In genomic region chr11:73647459-73648100, GRCh38 we compare ENCODE assay signal across 8 cellular contexts. TPM values are rescaled to one million over a fixed set of nuclear protein-coding genes. Genes with fewer than 3 reads are reported as not detected.
DNase-seq lines count a peak whose midpoint lies in the region; ATAC-seq and TF ChIP-seq lines count a peak whose summit lies in the region.

No MANE protein-coding gene starts in this region.

- no peaks in the 10 kb centered on the region for H3K9me2 ChIP-seq in MM.1S (replicated peaks; ENCODE audit: insufficient read depth, low read length)

- TF ChIP-seq CTCF in MM.1S (IDR thresholded peaks at IDR 0.05; ENCODE audit: low read length) (no peak), ovary (IDR thresholded peaks at IDR 0.05) (no peak)

- peak overlapping the region; percentile 83 for H2AFZ ChIP-seq in MM.1S (ENCODE audit: low read length)

- H3K4me3 Mint-ChIP-seq in CD8-positive, alpha-beta memory T cell: peak overlapping the region; percentile 49 to 96 (median 89)

- TF ChIP-seq EP300 in ovary (IDR thresholded peaks at IDR 0.05): no peak

- 14 to 20% (median 15%) methylated on average over 23 of the region's 23 CpGs for WGBS in ovary, 3 donors

- no peak for TF ChIP-seq POLR2A in ovary (IDR thresholded peaks at IDR 0.05)

- peaks cover 0 to 18% (median 0%) of the 10 kb centered on the region in 3 donors for H3K36me3 Mint-ChIP-seq in CD8-positive, alpha-beta memory T cell

- H3K4me1 ChIP-seq in CD8-positive, alpha-beta memory T cell (ENCODE audit: insufficient read depth, low read length): peaks cover 15% of the 10 kb centered on the region
- H3K4me1 ChIP-seq in MM.1S (ENCODE audit: low read length) (0 out of 2 replicates have a peak, but pooled peaks cover 4% of the 10 kb centered on the region), ovary (ENCODE audit: insufficient read depth) (peaks cover 2% of the 10 kb centered on the region)

- no peaks in the 10 kb centered on the region for H3K27me3 ChIP-seq in CD8-positive, alpha-beta memory T cell (ENCODE audit: insufficient read depth, low read length, poor library complexity, severe bottlenecking)
- 0 out of 2 replicates have a peak, but pooled peaks cover 5% of the 10 kb centered on the region for H3K27me3 ChIP-seq in MM.1S (replicated peaks; ENCODE audit: insufficient read depth, low read length)
- no peaks in the 10 kb centered on the region for H3K27me3 ChIP-seq in ovary

- intact Hi-C loops in ovary (cut with DNase I): no loop called here

- H3K9me3 ChIP-seq in CD8-positive, alpha-beta memory T cell (ENCODE audit: low read length): no peaks in the 10 kb centered on the region
- H3K9me3 ChIP-seq in MM.1S (replicated peaks; ENCODE audit: insufficient read depth, low read length) (no peaks in the 10 kb centered on the region), ovary (no peaks in the 10 kb centered on the region)

- H3K27ac ChIP-seq in CD8-positive, alpha-beta memory T cell (ENCODE audit: low read depth, low read length): peak overlapping the region; percentile 7
- H3K27ac ChIP-seq in MM.1S (ENCODE audit: low read length) (peak overlapping the region; percentile 7; the same call in 1 of the 2 replicates), ovary (no peak overlapping the region), temporal lobe (ENCODE audit: low read depth, low read length) (peak overlapping the region; percentile 99)

- H3K27me3 Mint-ChIP-seq in CD8-positive, alpha-beta memory T cell: no peaks in the 10 kb centered on the region

- CTCF ChIA-PET in CD8-positive, alpha-beta memory T cell (lab: Charles Lee): interaction anchor here (2.4 to 3.6 kb wide), 3 partner anchors 14 to 297 kb away, joined by 5 to 17 read pairs (median 16); no protein-coding TSS in a partner anchor

- peak; percentile 87 for ATAC-seq in GM21723 (IDR thresholded peaks at IDR 0.05; ENCODE audit: unreplicated experiment)

- DNase-seq in CD8-positive, alpha-beta memory T cell: peak; percentile 87 to 96 (median 92)
- peak; percentile 96 for DNase-seq in MM.1S
- DNase-seq in SK-N-DZ (ENCODE audit: low spot score): peak; percentile 89
- DNase-seq in activated naive CD4-positive, alpha-beta T cell treated with anti-CD3 and anti-CD28 coated beads, Interleukin-2, amount 50 U/mL, for 16 hours: peak; percentile 95
- DNase-seq in glomerular visceral epithelial cell (ENCODE audit: extremely low spot score): peak; percentile 60
- peak; percentile 76 to 83 (median 82) for DNase-seq in ovary

- H3K4me3 ChIP-seq in CD8-positive, alpha-beta memory T cell (ENCODE audit: low read length): peak overlapping the region; percentile 83
- H3K4me3 ChIP-seq in MM.1S (ENCODE audit: low read length): peak overlapping the region; percentile 61
- peak overlapping the region; percentile 29 for H3K4me3 ChIP-seq in ovary

- H3K9me3 Mint-ChIP-seq in CD8-positive, alpha-beta memory T cell: no peaks in the 10 kb centered on the region

- POLR2A ChIA-PET in CD8-positive, alpha-beta memory T cell (lab: Charles Lee): interaction anchor here (1.1 to 1.7 kb wide), 2 partner anchors 22 to 49 kb away, joined by 3 to 7 read pairs; partner anchors contain the start of gene FAM168A

- no peaks in the 10 kb centered on the region for H3K79me2 ChIP-seq in MM.1S (ENCODE audit: low read length)

- no peaks in the 10 kb centered on the region for H3K36me3 ChIP-seq in CD8-positive, alpha-beta memory T cell (ENCODE audit: insufficient read depth, low read length)
- H3K36me3 ChIP-seq in MM.1S (replicated peaks; ENCODE audit: insufficient read depth, low read length): no peaks in the 10 kb centered on the region
- no peaks in the 10 kb centered on the region for H3K36me3 ChIP-seq in ovary

- no peaks in the 10 kb centered on the region for H4K20me1 ChIP-seq in MM.1S (ENCODE audit: insufficient read depth, low read length)

- H3K9ac ChIP-seq in MM.1S (ENCODE audit: low read length): peak overlapping the region; percentile 10; the same call in 1 of the 2 replicates

- no peaks in the 10 kb centered on the region; the same call in 1 of the 2 replicates for H3F3A ChIP-seq in MM.1S (ENCODE audit: insufficient read depth, low read length)

- peak overlapping the region; percentile 82 to 96 (median 94) for H3K27ac Mint-ChIP-seq in CD8-positive, alpha-beta memory T cell

- H3K4me2 ChIP-seq in MM.1S (ENCODE audit: low read depth, low read length): peak overlapping the region; percentile 75

- peaks cover 10 to 27% (median 21%) of the 10 kb centered on the region in 3 donors for H3K4me1 Mint-ChIP-seq in CD8-positive, alpha-beta memory T cell

RNA-seq across cellular contexts. Expression of gene PLEKHB1, which starts 1.2 kb away (rescaled TPM):
- 10 to 100 TPM in 1 of 2 experiments, 1 to 10 TPM in 1; 9.1 to 10.3 TPM for total RNA-seq in CD8-positive, alpha-beta memory T cell
- 70.1 TPM for polyA plus RNA-seq in CD8-positive, alpha-beta memory T cell
- 2.7 and 5.5 TPM in 2 replicates for polyA plus RNA-seq in SK-N-DZ (2014; cell fraction: cytosol; rRNA removed)
- 2.2 and 5.8 TPM in 2 replicates for polyA plus RNA-seq in SK-N-DZ (2014; cell fraction: nucleus; rRNA removed)
- total RNA-seq in ovary (10 to 100 TPM in 3 of 7 donors, 1 to 10 TPM in 4; 2.5 to 41.6 (median 8.3) TPM), temporal lobe (14.3 TPM)
- polyA plus RNA-seq in ovary: 1 to 10 TPM; 1.4 to 9.6 TPM

RNA-seq across cellular contexts. Expression of gene FAM168A, which starts 49.7 kb away (rescaled TPM):
- total RNA-seq in CD8-positive, alpha-beta memory T cell: 10 to 100 TPM; 11.7 to 13.1 TPM
- polyA plus RNA-seq in CD8-positive, alpha-beta memory T cell: 2.5 TPM
- polyA plus RNA-seq in SK-N-DZ (2014; cell fraction: cytosol; rRNA removed): 23.2 and 25.3 TPM in 2 replicates
- polyA plus RNA-seq in SK-N-DZ (2014; cell fraction: nucleus; rRNA removed): 25.2 and 26.5 TPM in 2 replicates
- total RNA-seq in ovary (10 to 100 TPM; 17.3 to 45.5 (median 39.5) TPM), temporal lobe (70.1 TPM)
- polyA plus RNA-seq in ovary: 10 to 100 TPM; 16.7 to 44.5 TPM

Comparison
In these comparisons a context has a peak if more than half of its experiments do, and no peak if none do; other contexts are left out.
1. H3K27ac ChIP-seq: peak in CD8-positive, alpha-beta memory T cell (single experiment), MM.1S (single experiment) and temporal lobe (single experiment); none in ovary (0 of 2).
2. H3K4me3 ChIP-seq: peak in every context shown above with its lines; median percentile 83 in CD8-positive, alpha-beta memory T cell; 61 in MM.1S; 29 in ovary.
3. Peak in every context shown above with its lines, with median percentiles within 50 percentile points of each other: DNase-seq.